In the genomic region with DNA sequence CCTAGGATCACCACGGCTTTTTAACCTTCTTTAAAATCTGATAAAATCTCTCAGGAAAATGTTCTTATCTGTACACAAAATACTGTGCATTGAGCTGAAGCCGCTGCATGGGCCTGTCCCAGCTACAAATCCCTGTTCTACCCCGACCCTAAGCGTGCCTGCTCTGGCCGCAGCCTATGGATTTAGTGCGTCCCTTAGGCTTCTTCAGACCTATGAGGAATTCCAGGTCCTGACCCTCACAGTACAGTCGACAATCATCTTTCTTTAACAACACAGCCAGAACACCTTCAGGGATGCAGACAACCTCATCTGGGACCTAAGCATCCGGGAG, we compare ENCODE assay signal across 8 cellular contexts. TPM values are rescaled to one million over a fixed set of nuclear protein-coding genes. Genes with fewer than 3 reads are reported as not detected.
DNase-seq lines count a peak whose midpoint lies in the region; ATAC-seq and TF ChIP-seq lines count a peak whose summit lies in the region.

No MANE protein-coding gene starts in this region.

- no peaks in the 10 kb centered on the region for H3K36me3 ChIP-seq in heart left ventricle
- no peaks in the 10 kb centered on the region for H3K36me3 ChIP-seq in SK-N-SH (replicated peaks in 1 of 2; ENCODE audit: control insufficient read depth in 1 of 2, insufficient read depth in 2 of 2, low read length in 1 of 2)

- peaks cover 15% of the 10 kb centered on the region for H3F3A ChIP-seq in SK-N-SH (replicated peaks; ENCODE audit: insufficient read depth)

- H3K9me3 ChIP-seq in heart left ventricle (no peaks in the 10 kb centered on the region), SK-N-SH (no peaks in the 10 kb centered on the region)

- 40 to 43% (median 40%) methylated on average over 8 of the region's 8 CpGs for WGBS in heart left ventricle, 4 donors
- 47% methylated on average over 8 of the region's 8 CpGs for WGBS in SK-N-SH (ENCODE audit: low lambda C conversion rate)

- no peaks in the 10 kb centered on the region for H3K9me2 ChIP-seq in SK-N-SH

- DNase-seq in heart left ventricle = no peak
- no peak for DNase-seq in left cardiac atrium
- DNase-seq in SK-N-SH = peak; percentile 17
- no peak for DNase-seq in immature natural killer cell
- DNase-seq in type B pancreatic cell (ENCODE audit: extremely low spot score, unreplicated experiment) = no peak
- no peak for DNase-seq in GM13977 (ENCODE audit: low spot score)
- no peak for DNase-seq in iPS-NIHi7 (ENCODE audit: extremely low spot score)
- no peak for DNase-seq in NCI-H187 treated with DMSO at 0.1 percent for 48 hours (lab: John Stamatoyannopoulos, UW)

- H4K20me1 ChIP-seq in SK-N-SH (ENCODE audit: insufficient read depth) = no peaks in the 10 kb centered on the region

- H3K27me3 Mint-ChIP-seq in immature natural killer cell (ENCODE audit: low read depth in 3 of 3) = peaks cover 5 to 9% (median 5%) of the 10 kb centered on the region in 3 donors
- no peaks in the 10 kb centered on the region for H3K27me3 Mint-ChIP-seq in type B pancreatic cell

- no peaks in the 10 kb centered on the region for H3K36me3 Mint-ChIP-seq in immature natural killer cell
- peaks cover 8% of the 10 kb centered on the region for H3K36me3 Mint-ChIP-seq in type B pancreatic cell

- intact Hi-C loops in heart left ventricle (cut with DNase I) (loop anchor here in 5 of 10 donors (1.0 to 10.0 kb wide), 6 partner anchors 29 to 121 kb away; partner anchors contain the start of genes ATAD2B (in 2 of the 5), SF3B6 (in 1 of the 5), TP53I3 (in 1 of the 5) and UBXN2A (in 1 of the 5)), left cardiac atrium (cut with DNase I) (loop anchor here in 1 of 2 donors (5.0 kb wide), 1 partner anchor 120 kb away; the partner anchor contains the start of gene ATAD2B)

- H3K9me3 Mint-ChIP-seq in immature natural killer cell (no peaks in the 10 kb centered on the region), type B pancreatic cell (no peaks in the 10 kb centered on the region)

- H3K4me1 Mint-ChIP-seq in immature natural killer cell (peaks cover 25 to 45% of the 10 kb centered on the region in 2 donors), type B pancreatic cell (ENCODE audit: unreplicated experiment) (peaks cover 15% of the 10 kb centered on the region)

- H2AFZ ChIP-seq in SK-N-SH (ENCODE audit: low read depth) = peak overlapping the region; percentile 90

- ATAC-seq in heart left ventricle (peak in 1 of 4 donors; percentile 6), left cardiac atrium (no peak)

- H3K27ac ChIP-seq in heart left ventricle = peak overlapping the region in 2 of 12 donors; percentile 71
- H3K27ac ChIP-seq in SK-N-SH (ENCODE audit: low read depth in 2 of 2, low read length in 1 of 2) = peak overlapping the region in 1 of 2 experiments; percentile 70; a peak in 2 of 4 replicates

- peak overlapping the region; percentile 31; the same call in 1 of the 2 replicates for H3K4me2 ChIP-seq in SK-N-SH

- no peak for TF ChIP-seq EP300 in SK-N-SH (IDR thresholded peaks at IDR 0.05; ENCODE audit: borderline replicate concordance in 1 of 2, low read depth in 1 of 2, low read length in 1 of 2)

- POLR2A ChIA-PET in SK-N-SH (lab: Yijun Ruan, JAX) = interaction anchor here (0.6 to 1.7 kb wide), 10 partner anchors 11 to 223 kb away, joined by 3 to 16 read pairs (median 4); partner anchors contain the start of genes ATAD2B, SF3B6, TP53I3 and UBXN2A

- H3K27ac Mint-ChIP-seq in immature natural killer cell = peak overlapping the region in 5 of 6 donors; percentile 78 to 92 (median 89)
- peak overlapping the region; percentile 86 for H3K27ac Mint-ChIP-seq in type B pancreatic cell

- no peak overlapping the region for H3K9ac ChIP-seq in SK-N-SH

- H3K27me3 ChIP-seq in heart left ventricle (no peaks in the 10 kb centered on the region), SK-N-SH (ENCODE audit: insufficient read depth) (no peaks in the 10 kb centered on the region)

- H3K4me3 ChIP-seq in heart left ventricle (peak overlapping the region in 10 of 12 donors; percentile 65 to 87 (median 75)), SK-N-SH (ENCODE audit: low read depth in 2 of 2, low read length in 1 of 2) (peak overlapping the region in 1 of 2 experiments; percentile 13; a peak in 2 of 4 replicates)

- in situ Hi-C loops in GM13977 (cut with MboI; ENCODE audit: low pct_unique_long_range_greater_than_20kb, low sequenced_read_pairs, unreplicated experiment) = no loop called here

- no peak for TF ChIP-seq RAD21 in SK-N-SH (IDR thresholded peaks at IDR 0.05; ENCODE audit: low read length)

- CTCF ChIA-PET in SK-N-SH (lab: Yijun Ruan, JAX) = interaction anchor here (0.8 to 5.1 kb wide), 5 partner anchors 13 to 223 kb away, joined by 3 to 38 read pairs (median 6); partner anchors contain the start of genes ATAD2B and TP53I3

- H3K4me3 Mint-ChIP-seq in immature natural killer cell (peak overlapping the region; percentile 91 to 93 (median 93)), type B pancreatic cell (peak overlapping the region; percentile 100)

- H3K4me1 ChIP-seq in heart left ventricle (peaks cover 0 to 39% (median 19%) of the 10 kb centered on the region in 12 donors), SK-N-SH (ENCODE audit: control insufficient read depth in 1 of 2, insufficient read depth in 2 of 2, low read depth in 1 of 2, low read length in 1 of 2) (peaks cover 3 to 16% of the 10 kb centered on the region in 2 experiments; a peak in 2 of 4 replicates)

- TF ChIP-seq CTCF in heart left ventricle (IDR thresholded peaks at IDR 0.05) (no peak), SK-N-SH (IDR thresholded peaks at IDR 0.05) (no peak), type B pancreatic cell (conservative IDR thresholded peaks at IDR 0.05) (no peak), GM13977 (IDR thresholded peaks at IDR 0.05; ENCODE audit: extremely low read depth, insufficient read depth, missing control alignments) (no peak)

- H3K79me2 ChIP-seq in SK-N-SH (ENCODE audit: insufficient read depth) = peaks cover 45% of the 10 kb centered on the region

- TF ChIP-seq POLR2A in heart left ventricle (IDR thresholded peaks at IDR 0.05) = no peak

TF ChIP-seq in SK-N-SH, 30 proteins besides CTCF, POLR2A, EP300 and RAD21 (continues in another document):
- TF ChIP-seq TCF12 (IDR thresholded peaks at IDR 0.05) (no peak), JUND (IDR thresholded peaks at IDR 0.05) (no peak)

RNA-seq across cellular contexts. Expression of gene WDCP, which starts 0.5 kb away (rescaled TPM):
- total RNA-seq in heart left ventricle (1 to 10 TPM; 4.9 to 9.8 (median 6.1) TPM), left cardiac atrium (1 to 10 TPM; 5.5 to 6.6 TPM), type B pancreatic cell (ENCODE audit: low replicate concordance) (12.3 and 24.6 TPM in 2 replicates)
- polyA plus RNA-seq in heart left ventricle (1 to 10 TPM; 1.9 to 4.8 TPM), SK-N-SH (2012; rRNA removed) (7.1 and 11.9 TPM in 2 replicates), immature natural killer cell (1 to 10 TPM; 2.5 to 6.3 (median 5.0) TPM)
- polyA plus RNA-seq in SK-N-SH (2012; cell fraction: cytosol; rRNA removed) = 7.2 and 8.2 TPM in 2 replicates
- 11.9 and 20.3 TPM in 2 replicates for polyA plus RNA-seq in SK-N-SH (2012; cell fraction: nucleus; rRNA removed)

RNA-seq across cellular contexts. Expression of gene FKBP1B, which starts 1.9 kb away (rescaled TPM):
- total RNA-seq in heart left ventricle (1 to 10 TPM; 1.4 to 7.6 (median 2.6) TPM), left cardiac atrium (1 to 10 TPM; 4.6 to 5.3 TPM), type B pancreatic cell (ENCODE audit: low replicate concordance) (19.0 and 23.0 TPM in 2 replicates)
- polyA plus RNA-seq in heart left ventricle (1 to 10 TPM; 1.9 to 4.7 TPM), SK-N-SH (2012; rRNA removed) (69.7 and 72.4 TPM in 2 replicates), immature natural killer cell (1 to 10 TPM; 5.3 to 8.6 (median 7.8) TPM)
- polyA plus RNA-seq in SK-N-SH (2012; cell fraction: cytosol; rRNA removed) = 70.9 and 74.8 TPM in 2 replicates
- polyA plus RNA-seq in SK-N-SH (2012; cell fraction: nucleus; rRNA removed) = 35.5 and 45.1 TPM in 2 replicates

RNA-seq across cellular contexts. Expression of gene SF3B6, which starts 28.5 kb away (rescaled TPM):
- total RNA-seq in heart left ventricle (10 to 100 TPM; 49.7 to 89.6 (median 58.4) TPM), left cardiac atrium (10 to 100 TPM; 49.4 to 56.7 TPM), type B pancreatic cell (ENCODE audit: low replicate concordance) (102 TPM in 2 replicates)
- polyA plus RNA-seq in heart left ventricle (100 to 1,000 TPM in 1 of 2 donors, 10 to 100 TPM in 1; 37.4 to 121 TPM), SK-N-SH (2012; rRNA removed) (275 and 295 TPM in 2 replicates), immature natural killer cell (100 to 1,000 TPM; 173 to 199 (median 182) TPM)
- polyA plus RNA-seq in SK-N-SH (2012; cell fraction: cytosol; rRNA removed) = 400 and 550 TPM in 2 replicates
- 99.6 and 106 TPM in 2 replicates for polyA plus RNA-seq in SK-N-SH (2012; cell fraction: nucleus; rRNA removed)

RNA-seq across cellular contexts. Expression of gene TP53I3, which starts 37.0 kb away (rescaled TPM):
- total RNA-seq in heart left ventricle (10 to 100 TPM in 4 of 9 donors, 1 to 10 TPM in 5; 4.7 to 21.8 (median 9.6) TPM), left cardiac atrium (10 to 100 TPM in 1 of 2 donors, 1 to 10 TPM in 1; 7.6 to 14.5 TPM), type B pancreatic cell (ENCODE audit: low replicate concordance) (63.4 and 74.0 TPM in 2 replicates)
- polyA plus RNA-seq in heart left ventricle (10 to 100 TPM; 15.4 to 23.3 TPM), SK-N-SH (2012; rRNA removed) (110 and 116 TPM in 2 replicates), immature natural killer cell (1 to 10 TPM in 1 of 3 donors, under 1 TPM in 1, not detected in 1; 0.69 to 1.2 TPM)
- 49.8 and 71.0 TPM in 2 replicates for polyA plus RNA-seq in SK-N-SH (2012; cell fraction: cytosol; rRNA removed)
- polyA plus RNA-seq in SK-N-SH (2012; cell fraction: nucleus; rRNA removed) = 344 and 375 TPM in 2 replicates

RNA-seq across cellular contexts. Expression of gene MFSD2B, which starts 37.8 kb away (rescaled TPM):
- under 1 TPM in 2 of 9 donors, not detected in 7; 0.09 to 0.19 TPM for total RNA-seq in heart left ventricle
- polyA plus RNA-seq in heart left ventricle = under 1 TPM in 1 of 2 donors, not detected in 1; 0.01 TPM
- total RNA-seq in left cardiac atrium = under 1 TPM; 0.39 to 0.41 TPM
- 0.16 TPM in 1 of 2 replicates, not detected in the other for polyA plus RNA-seq in SK-N-SH (2012; rRNA removed)
- polyA plus RNA-seq in SK-N-SH (2012; cell fraction: cytosol; rRNA removed) = 0.09 TPM in 2 replicates
- polyA plus RNA-seq in SK-N-SH (2012; cell fraction: nucleus; rRNA removed) = 0.25 and 0.38 TPM in 2 replicates
- under 1 TPM in 1 of 3 donors, not detected in 2; 0.42 TPM for polyA plus RNA-seq in immature natural killer cell
- total RNA-seq in type B pancreatic cell (ENCODE audit: low replicate concordance) = 0.24 TPM in 1 of 2 replicates, not detected in the other
